8 cellular contexts compared by ENCODE assay signal in the genomic region with DNA sequence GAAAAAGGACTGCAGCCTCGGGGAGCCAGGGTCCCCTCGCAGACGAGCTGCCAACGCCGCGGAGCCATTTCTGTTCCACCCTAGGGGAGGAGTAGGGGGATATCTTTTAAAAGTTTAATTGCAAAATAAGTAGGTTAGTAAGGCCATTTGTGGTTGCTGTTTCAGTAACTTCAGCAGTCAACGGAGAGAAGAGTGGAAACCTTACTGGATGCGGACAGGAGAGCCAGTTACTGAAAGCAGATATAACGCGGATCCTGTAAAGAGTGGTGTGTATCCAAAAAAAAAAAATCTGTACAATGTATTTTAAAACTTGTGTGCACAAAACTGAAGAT. TPM values are rescaled to one million over a fixed set of nuclear protein-coding genes. Genes with fewer than 3 reads are reported as not detected.
DNase-seq lines count a peak whose midpoint lies in the region; ATAC-seq and TF ChIP-seq lines count a peak whose summit lies in the region.

No MANE protein-coding gene starts in this region.

- H3K9me2 ChIP-seq in GM23248 (ENCODE audit: insufficient read depth), result no peaks in the 10 kb centered on the region

- in situ Hi-C loops in GM23248 (cut with MboI), result loop anchor here (10.0 to 25.0 kb wide), 3 partner anchors 418 to 762 kb away; no protein-coding TSS in a partner anchor

- 4 to 7% methylated on average over 10 of the region's 10 CpGs for WGBS in GM23248 (ENCODE audit: low coverage in 1 of 2, low lambda C conversion rate in 2 of 2, missing lambda C conversion rate in 2 of 2), 2 experiments
- WGBS in sigmoid colon, 2 donors, result 1% methylated on average over 10 of the region's 10 CpGs

- peak overlapping the region; percentile 78 for H3K4me3 ChIP-seq in GM23248
- peak overlapping the region; percentile 71 to 87 (median 78) for H3K4me3 ChIP-seq in fibroblast of lung (replicated peaks in 1 of 4; ENCODE audit: control extremely low read depth in 1 of 4, insufficient read depth in 1 of 4, low read depth in 3 of 4, low read length in 4 of 4)
- H3K4me3 ChIP-seq in sigmoid colon, result peak overlapping the region; percentile 67 to 98 (median 92)

- intact Hi-C loops in sigmoid colon (cut with DNase I), result loop anchor here (2.0 to 10.0 kb wide), 6 partner anchors 76 to 766 kb away; no protein-coding TSS in a partner anchor

- DNase-seq in GM23248, result no peak
- no peak for DNase-seq in RWPE1 (ENCODE audit: low spot score)
- peak; percentile 53 to 71 for DNase-seq in fibroblast of lung (ENCODE audit: low read depth in 2 of 2)
- no peak for DNase-seq in sigmoid colon
- DNase-seq in putamen (ENCODE audit: low spot score), result no peak
- DNase-seq in globus pallidus (ENCODE audit: low spot score), result no peak

- peak overlapping the region; percentile 78 for H3K9ac ChIP-seq in GM23248
- H3K9ac ChIP-seq in fibroblast of lung (ENCODE audit: insufficient read depth, low read length), result peak overlapping the region; percentile 70

- H3K27me3 ChIP-seq in GM23248 (replicated peaks; ENCODE audit: insufficient read depth), result no peaks in the 10 kb centered on the region
- no peaks in the 10 kb centered on the region for H3K27me3 ChIP-seq in fibroblast of lung (ENCODE audit: control insufficient read depth, insufficient read depth, low read length)
- no peaks in the 10 kb centered on the region for H3K27me3 ChIP-seq in sigmoid colon

- no peak for TF ChIP-seq EP300 in sigmoid colon (IDR thresholded peaks at IDR 0.05)

- TF ChIP-seq CTCF in RWPE1 (conservative IDR thresholded peaks at IDR 0.05; ENCODE audit: low read depth) (no peak), fibroblast of lung (conservative IDR thresholded peaks at IDR 0.05 in 1 of 2, IDR thresholded peaks at IDR 0.05 in 1 of 2; ENCODE audit: low read depth in 1 of 2, low read length in 2 of 2) (no peak), sigmoid colon (IDR thresholded peaks at IDR 0.05) (no peak)

- H3K36me3 ChIP-seq in GM23248 (ENCODE audit: low read depth) (peaks cover 24% of the 10 kb centered on the region), fibroblast of lung (ENCODE audit: control insufficient read depth, insufficient read depth, low read length) (no peaks in the 10 kb centered on the region), sigmoid colon (peaks cover 0 to 21% (median 6%) of the 10 kb centered on the region in 4 donors)

- POLR2A ChIA-PET in RWPE1 (lab: Yijun Ruan, JAX; ENCODE audit: low non-redundant PET), result interaction anchor here (0.5 to 1.0 kb wide), 2 partner anchors 335 to 765 kb away, joined by 3 to 8 read pairs; no protein-coding TSS in a partner anchor

- CTCF ChIA-PET in RWPE1 (lab: Yijun Ruan, JAX), result interaction anchor here (0.5 kb wide), 1 partner anchor 129 kb away, joined by 3 read pairs; no protein-coding TSS in a partner anchor

- no peak for TF ChIP-seq POLR2A in sigmoid colon (IDR thresholded peaks at IDR 0.05)

- H3K27ac ChIP-seq in GM23248, result peak overlapping the region; percentile 63
- H3K27ac ChIP-seq in RWPE1, result peak overlapping the region; percentile 98
- peak overlapping the region; percentile 71 for H3K27ac ChIP-seq in fibroblast of lung (ENCODE audit: insufficient read depth, low read length)
- H3K27ac ChIP-seq in sigmoid colon, result peak overlapping the region; percentile 93 to 99 (median 98)

- H3K79me2 ChIP-seq in GM23248 (ENCODE audit: insufficient read depth) (peaks cover 41% of the 10 kb centered on the region), fibroblast of lung (ENCODE audit: control insufficient read depth, insufficient read depth, low read length) (peaks cover 38% of the 10 kb centered on the region)

- H3K9me3 ChIP-seq in GM23248 (ENCODE audit: low read depth), result no peaks in the 10 kb centered on the region
- H3K9me3 ChIP-seq in fibroblast of lung (ENCODE audit: control insufficient read depth, insufficient read depth, low read depth, low read length), result no peaks in the 10 kb centered on the region
- no peaks in the 10 kb centered on the region for H3K9me3 ChIP-seq in sigmoid colon

- peaks cover 25% of the 10 kb centered on the region for H3K4me1 ChIP-seq in GM23248 (ENCODE audit: insufficient read depth)
- no peaks in the 10 kb centered on the region for H3K4me1 ChIP-seq in fibroblast of lung (ENCODE audit: control insufficient read depth, extremely low read depth, insufficient read depth, low read length)
- peaks cover 0 to 13% (median 4%) of the 10 kb centered on the region in 4 donors for H3K4me1 ChIP-seq in sigmoid colon

- peak overlapping the region; percentile 90 for H2AFZ ChIP-seq in GM23248
- H2AFZ ChIP-seq in fibroblast of lung (ENCODE audit: low read length), result peak overlapping the region; percentile 99

- ATAC-seq in HG02763 (IDR thresholded peaks at IDR 0.05; ENCODE audit: unreplicated experiment) (no peak), GM19023 (IDR thresholded peaks at IDR 0.05; ENCODE audit: unreplicated experiment) (no peak)

- H4K20me1 ChIP-seq in GM23248 (ENCODE audit: insufficient read depth) (peaks cover 4% of the 10 kb centered on the region; the same call in 1 of the 2 replicates), fibroblast of lung (ENCODE audit: control insufficient read depth, extremely low read depth, insufficient read depth, low read length) (no peaks in the 10 kb centered on the region)

- H3K4me2 ChIP-seq in GM23248 (ENCODE audit: unreplicated experiment) (peak overlapping the region; percentile 91), fibroblast of lung (ENCODE audit: extremely low read depth, insufficient read depth, low read length) (peak overlapping the region; percentile 81)

- peaks cover 30% of the 10 kb centered on the region for H3F3A ChIP-seq in GM23248 (ENCODE audit: insufficient read depth)

RNA-seq across cellular contexts. Expression of gene BTG1, which starts 0.8 kb away (rescaled TPM):
- 13.9 and 14.4 TPM in 2 replicates for total RNA-seq in GM23248 (2014; rRNA removed; shearing (Covaris generic))
- polyA plus RNA-seq in GM23248 (2016; fragmentation: Nextera tagmentation; extraction: Ambion mirVana) (58.9 and 62.2 TPM in 2 replicates), fibroblast of lung (23.1 and 32.2 TPM in 2 replicates), sigmoid colon (10 to 100 TPM; 51.7 to 82.3 (median 57.3) TPM)
- total RNA-seq in fibroblast of lung (13.4 and 18.2 TPM in 2 replicates), sigmoid colon (10 to 100 TPM; 41.0 to 62.9 (median 49.5) TPM)
- polyA plus RNA-seq in fibroblast of lung (2012), result 30.1 and 33.3 TPM in 2 replicates
- polyA minus RNA-seq in fibroblast of lung (ENCODE audit: low replicate concordance), result 91.7 and 126 TPM in 2 replicates

Comparison
In these comparisons a context has a peak if more than half of its experiments do, and no peak if none do; other contexts are left out.
1. DNase-seq: peak in fibroblast of lung (2 of 2); none in GM23248 (single experiment), RWPE1 (single experiment), sigmoid colon (single experiment), putamen (single experiment) and globus pallidus (single experiment).
2. Peak in every context shown above with its lines, with median percentiles within 50 percentile points of each other: H3K27ac ChIP-seq and H3K4me3 ChIP-seq.